Comparison of ENCODE assay signal across 8 cellular contexts in the genomic region with DNA sequence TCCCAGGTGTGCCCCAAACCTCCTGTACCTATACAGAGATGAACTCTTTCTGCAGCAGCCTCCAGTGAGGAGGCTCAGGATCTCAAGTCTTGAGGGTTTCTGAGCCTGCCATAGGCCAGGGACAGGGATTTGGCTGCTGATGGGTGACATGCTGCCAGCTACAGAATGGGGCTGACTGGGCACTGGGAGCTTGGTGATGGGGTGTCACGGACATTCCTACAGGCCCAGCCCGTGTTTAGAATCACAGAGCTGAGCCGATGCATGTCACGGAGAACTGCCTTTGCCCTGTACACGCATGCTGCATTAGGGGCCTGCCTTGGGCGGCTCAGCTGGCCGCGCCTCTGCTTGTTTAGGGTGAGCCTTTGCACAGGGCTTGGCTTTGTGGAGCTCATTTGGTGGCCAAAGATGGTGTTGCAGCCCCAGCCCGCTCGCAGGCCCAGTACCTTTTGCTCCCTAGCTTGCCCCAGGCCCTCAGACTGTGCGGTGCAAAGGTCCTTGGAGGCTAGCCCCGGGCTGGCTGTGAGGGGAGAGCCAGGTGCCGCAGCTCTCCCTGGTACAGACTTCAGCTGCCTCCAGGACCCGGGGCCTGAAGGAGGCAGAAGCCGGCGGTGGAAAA.
DNase-seq lines count a peak whose midpoint lies in the region; ATAC-seq and TF ChIP-seq lines count a peak whose summit lies in the region.
"Had no signal": no experiment of that assay in that cellular context is flagged by ENCODE, and none has a peak within 500 bp of the region (broad histone marks: within the 10 kb centered on the region; RNA-seq: fewer than 3 reads in every experiment).

No MANE protein-coding gene starts in this region.

- H3K27ac ChIP-seq in subcutaneous abdominal adipose tissue (ENCODE audit: low read depth, low read length) (no peak overlapping the region), OCI-LY7 (ENCODE audit: low read depth, low read length, poor library complexity, severe bottlenecking) (no peak overlapping the region)

- H3K27ac Mint-ChIP-seq in brain, result peak overlapping the region; percentile 88 to 100 (median 99)

- peak overlapping the region; percentile 88 to 91 (median 89) for H3K4me3 Mint-ChIP-seq in brain

- POLR2A ChIA-PET in OCI-LY7 (lab: Charles Lee), result interaction anchor here (0.6 kb wide), 1 partner anchor 52 kb away, joined by 3 read pairs; no protein-coding TSS in a partner anchor

- no peaks in the 10 kb centered on the region for H3K36me3 ChIP-seq in kidney epithelial cell (ENCODE audit: control insufficient read depth, insufficient read depth, low read length)
- H3K36me3 ChIP-seq in subcutaneous abdominal adipose tissue (ENCODE audit: control insufficient read depth in 5 of 5, insufficient read depth in 5 of 5, low read length in 5 of 5), result peaks cover 0 to 9% (median 6%) of the 10 kb centered on the region in 5 donors
- H3K36me3 ChIP-seq in OCI-LY7 (ENCODE audit: insufficient read depth, low read length), result no peaks in the 10 kb centered on the region

- H2AFZ ChIP-seq in OCI-LY7 (ENCODE audit: low read length), result no peak overlapping the region

- no peak overlapping the region for H3K4me2 ChIP-seq in OCI-LY7 (ENCODE audit: low read length)

- BruUV-seq in OCI-LY7 (replicated peaks; lab: Mats Ljungman, UMichigan), result no TSS peak

- ATAC-seq in HG03342 (IDR thresholded peaks at IDR 0.05; ENCODE audit: unreplicated experiment), result no peak

- no peaks in the 10 kb centered on the region for H3K9me3 Mint-ChIP-seq in brain

- DNase-seq in HuH-7 (ENCODE audit: low spot score) (peak; percentile 72), kidney epithelial cell (ENCODE audit: low read depth) (no peak), OCI-LY7 (ENCODE audit: low spot score) (no peak)
- DNase-seq in activated CD8-positive, alpha-beta memory T cell treated with anti-CD3 and anti-CD28 coated beads, Interleukin-2, amount 50 U/mL, for 48 hours, result no peak
- DNase-seq: T-helper 1 cell had no signal

- peaks cover 87% of the 10 kb centered on the region for H3K4me1 Mint-ChIP-seq in brain

- peak in 1 of 2 experiments; percentile 33 for TF ChIP-seq CTCF in brain (conservative IDR thresholded peaks at IDR 0.05)
- peak; percentile 1 for TF ChIP-seq CTCF in kidney epithelial cell (IDR thresholded peaks at IDR 0.05; ENCODE audit: insufficient read depth, low read length, poor library complexity, severe bottlenecking)
- TF ChIP-seq CTCF in OCI-LY7 (conservative IDR thresholded peaks at IDR 0.05; ENCODE audit: low read length), result no peak

- CTCF ChIA-PET in OCI-LY7 (lab: Charles Lee; ENCODE audit: unreplicated experiment), result no interaction called here

- H3K36me3 Mint-ChIP-seq in brain, result no peaks in the 10 kb centered on the region

- H3K27me3 ChIP-seq in kidney epithelial cell (ENCODE audit: control insufficient read depth, insufficient read depth, low read length) (no peaks in the 10 kb centered on the region), subcutaneous abdominal adipose tissue (ENCODE audit: control insufficient read depth in 5 of 5, insufficient read depth in 4 of 5, low read length in 5 of 5) (peaks cover 0 to 6% (median 0%) of the 10 kb centered on the region in 5 donors)

- H3K4me3 ChIP-seq in kidney epithelial cell (ENCODE audit: low read depth, low read length) (peak overlapping the region; percentile 53), subcutaneous abdominal adipose tissue (ENCODE audit: low read depth in 1 of 5, low read length in 5 of 5) (peak overlapping the region in 3 of 5 donors; percentile 40 to 48 (median 43)), OCI-LY7 (ENCODE audit: low read depth, low read length, poor library complexity, severe bottlenecking) (no peak overlapping the region)

- H3K9me3 ChIP-seq in subcutaneous abdominal adipose tissue (ENCODE audit: control insufficient read depth in 5 of 5, low read length in 5 of 5), result no peaks in the 10 kb centered on the region
- no peaks in the 10 kb centered on the region for H3K9me3 ChIP-seq in OCI-LY7 (ENCODE audit: low read length)

- intact Hi-C loops in OCI-LY7 (cut with micrococcal nuclease; ENCODE audit: unreplicated experiment), result no loop called here

- H3K79me2 ChIP-seq in OCI-LY7 (ENCODE audit: insufficient read depth, low read depth, low read length), result no peaks in the 10 kb centered on the region

- peaks cover 3% of the 10 kb centered on the region for H3K27me3 Mint-ChIP-seq in brain

- no peak overlapping the region for H3K9ac ChIP-seq in subcutaneous abdominal adipose tissue (ENCODE audit: low read length in 5 of 5)

- no peaks in the 10 kb centered on the region for H4K20me1 ChIP-seq in OCI-LY7 (ENCODE audit: insufficient read depth, low read length)

- H3K4me1 ChIP-seq in subcutaneous abdominal adipose tissue (ENCODE audit: control insufficient read depth in 5 of 5, insufficient read depth in 5 of 5, low read length in 5 of 5) (peaks cover 0 to 15% (median 11%) of the 10 kb centered on the region in 5 donors), OCI-LY7 (ENCODE audit: insufficient read depth, low read length, poor library complexity, severe bottlenecking) (no peaks in the 10 kb centered on the region)

- no peaks in the 10 kb centered on the region for H3K9me2 ChIP-seq in OCI-LY7 (ENCODE audit: insufficient read depth, low read length)
